ENCODE assay signal across 17 cellular contexts in genomic region chr5:96785271-96785670, GRCh38. TPM values are rescaled to one million over a fixed set of nuclear protein-coding genes. Genes with fewer than 3 reads are reported as not detected.
DNase-seq lines count a peak whose midpoint lies in the region; ATAC-seq and TF ChIP-seq lines count a peak whose summit lies in the region.
"Had no signal": no experiment of that assay in that cellular context is flagged by ENCODE, and none has a peak within 500 bp of the region (broad histone marks: within the 10 kb centered on the region; RNA-seq: fewer than 3 reads in every experiment).

No MANE protein-coding gene starts in this region.

- no peaks in the 10 kb centered on the region for H3K9me3 Mint-ChIP-seq in activated naive CD4-positive, alpha-beta T cell treated with anti-CD3 and anti-CD28 coated beads for 36 hours
- H3K9me3 Mint-ChIP-seq in IgD-negative memory B cell (no peaks in the 10 kb centered on the region), immature natural killer cell (no peaks in the 10 kb centered on the region), type B pancreatic cell (no peaks in the 10 kb centered on the region)
- H3K9me3 Mint-ChIP-seq: activated naive CD8-positive, alpha-beta T cell treated with anti-CD3 and anti-CD28 coated beads, Interleukin-2, amount 10 ng/mL, durations not matched to agents 7 days and 5 days; stimulated activated naive B cell treated with anti-CD40 and anti-IgM and Interleukin-4, amounts not matched to agents 10 μg/mL and 1 μg/mL and 100 μg/mL, for 72 hours had no signal

- no peak for TF ChIP-seq CTCF in type B pancreatic cell (conservative IDR thresholded peaks at IDR 0.05)

- peaks cover 47% of the 10 kb centered on the region for H3K36me3 Mint-ChIP-seq in activated naive CD4-positive, alpha-beta T cell treated with anti-CD3 and anti-CD28 coated beads for 36 hours (ENCODE audit: low read depth)
- H3K36me3 Mint-ChIP-seq in IgD-negative memory B cell, result peaks cover 3% of the 10 kb centered on the region
- H3K36me3 Mint-ChIP-seq in immature natural killer cell, result peaks cover 16 to 50% (median 34%) of the 10 kb centered on the region in 3 donors
- peaks cover 53% of the 10 kb centered on the region for H3K36me3 Mint-ChIP-seq in type B pancreatic cell

- no peak for DNase-seq in activated naive CD4-positive, alpha-beta T cell treated with anti-CD3 and anti-CD28 coated beads for 36 hours
- no peak for DNase-seq in activated naive CD4-positive, alpha-beta T cell (lab: John Stamatoyannopoulos, UW)
- DNase-seq in immature natural killer cell, result no peak
- DNase-seq in type B pancreatic cell (ENCODE audit: extremely low spot score, unreplicated experiment), result no peak
- DNase-seq in SK-N-DZ (ENCODE audit: low spot score), result no peak
- DNase-seq: activated naive CD8-positive, alpha-beta T cell treated with anti-CD3 and anti-CD28 coated beads, Interleukin-2, amount 10 ng/mL, durations not matched to agents 7 days and 5 days; activated T-cell treated with anti-CD3 and anti-CD28 coated beads for 4 hours; effector CD8-positive, alpha-beta T cell; mucosa of descending colon; NCI-H1105; NCI-H510A; SJCRH30; stimulated activated CD4-positive, alpha-beta T cell treated with anti-CD3 and anti-CD28 coated beads, Interleukin-2, amount 100 ng/mL, for 24 hours; stimulated activated naive B cell treated with anti-CD40 and anti-IgM and Interleukin-4, amounts not matched to agents 10 μg/mL and 1 μg/mL and 100 μg/mL, for 72 hours had no signal

- intact Hi-C loops in activated naive CD4-positive, alpha-beta T cell treated with anti-CD3 and anti-CD28 coated beads for 36 hours (cut with micrococcal nuclease), result no loop called here

- no peak for ATAC-seq in GM18873 (IDR thresholded peaks at IDR 0.05; ENCODE audit: low FRiP score, unreplicated experiment)
- ATAC-seq: esophagus mucosa; mucosa of descending colon; stimulated activated naive B cell treated with anti-CD40 and anti-IgM and Interleukin-4, amounts not matched to agents 10 μg/mL and 1 μg/mL and 100 μg/mL, for 72 hours had no signal

- H3K4me1 Mint-ChIP-seq in activated naive CD4-positive, alpha-beta T cell treated with anti-CD3 and anti-CD28 coated beads for 36 hours (ENCODE audit: low read depth), result peaks cover 6% of the 10 kb centered on the region
- H3K4me1 Mint-ChIP-seq in IgD-negative memory B cell, result peaks cover 0 to 4% (median 2%) of the 10 kb centered on the region in 3 donors
- H3K4me1 Mint-ChIP-seq in immature natural killer cell, result peaks cover 0 to 8% of the 10 kb centered on the region in 2 donors
- H3K4me1 Mint-ChIP-seq in type B pancreatic cell (ENCODE audit: unreplicated experiment), result peaks cover 11% of the 10 kb centered on the region
- H3K4me1 Mint-ChIP-seq: activated naive CD8-positive, alpha-beta T cell treated with anti-CD3 and anti-CD28 coated beads, Interleukin-2, amount 10 ng/mL, durations not matched to agents 7 days and 5 days had no signal

- no peak overlapping the region for H3K4me3 Mint-ChIP-seq in activated naive CD4-positive, alpha-beta T cell treated with anti-CD3 and anti-CD28 coated beads for 36 hours
- H3K4me3 Mint-ChIP-seq in IgD-negative memory B cell, result no peak overlapping the region
- no peak overlapping the region for H3K4me3 Mint-ChIP-seq in immature natural killer cell
- peak overlapping the region; percentile 29 for H3K4me3 Mint-ChIP-seq in type B pancreatic cell
- H3K4me3 Mint-ChIP-seq: activated naive CD8-positive, alpha-beta T cell treated with anti-CD3 and anti-CD28 coated beads, Interleukin-2, amount 10 ng/mL, durations not matched to agents 7 days and 5 days; stimulated activated naive B cell treated with anti-CD40 and anti-IgM and Interleukin-4, amounts not matched to agents 10 μg/mL and 1 μg/mL and 100 μg/mL, for 72 hours had no signal

- no peaks in the 10 kb centered on the region for H3K27me3 Mint-ChIP-seq in activated naive CD4-positive, alpha-beta T cell treated with anti-CD3 and anti-CD28 coated beads for 36 hours (ENCODE audit: low read depth)
- H3K27me3 Mint-ChIP-seq in IgD-negative memory B cell (no peaks in the 10 kb centered on the region), immature natural killer cell (ENCODE audit: low read depth in 3 of 3) (peaks cover 0 to 9% (median 6%) of the 10 kb centered on the region in 3 donors), type B pancreatic cell (no peaks in the 10 kb centered on the region)
- H3K27me3 Mint-ChIP-seq: activated naive CD8-positive, alpha-beta T cell treated with anti-CD3 and anti-CD28 coated beads, Interleukin-2, amount 10 ng/mL, durations not matched to agents 7 days and 5 days; stimulated activated naive B cell treated with anti-CD40 and anti-IgM and Interleukin-4, amounts not matched to agents 10 μg/mL and 1 μg/mL and 100 μg/mL, for 72 hours had no signal

- peak overlapping the region; percentile 19 for H3K27ac Mint-ChIP-seq in activated naive CD4-positive, alpha-beta T cell treated with anti-CD3 and anti-CD28 coated beads for 36 hours
- H3K27ac Mint-ChIP-seq in IgD-negative memory B cell (peak overlapping the region in 2 of 3 donors; percentile 25 to 67), immature natural killer cell (peak overlapping the region in 4 of 6 donors; percentile 4 to 75 (median 54)), type B pancreatic cell (peak overlapping the region; percentile 70)
- H3K27ac Mint-ChIP-seq: activated naive CD8-positive, alpha-beta T cell treated with anti-CD3 and anti-CD28 coated beads, Interleukin-2, amount 10 ng/mL, durations not matched to agents 7 days and 5 days; stimulated activated naive B cell treated with anti-CD40 and anti-IgM and Interleukin-4, amounts not matched to agents 10 μg/mL and 1 μg/mL and 100 μg/mL, for 72 hours had no signal

- CTCF ChIA-PET in activated naive CD4-positive, alpha-beta T cell treated with anti-CD3 and anti-CD28 coated beads for 36 hours (lab: Charles Lee), result interaction anchor here (0.7 to 1.2 kb wide), 3 partner anchors 43 to 392 kb away, joined by 3 read pairs; no protein-coding TSS in a partner anchor

RNA-seq across cellular contexts. Expression of gene ERAP1, which starts 22.5 kb away (rescaled TPM):
- total RNA-seq in activated naive CD4-positive, alpha-beta T cell treated with anti-CD3 and anti-CD28 coated beads for 36 hours, result 100 to 1,000 TPM; 119 to 126 TPM
- polyA plus RNA-seq in IgD-negative memory B cell (22.0 TPM), immature natural killer cell (10 to 100 TPM; 44.5 to 81.3 (median 70.8) TPM)
- total RNA-seq in type B pancreatic cell (ENCODE audit: low replicate concordance), result 52.7 and 54.9 TPM in 2 replicates
- 4.4 and 5.7 TPM in 2 replicates for polyA plus RNA-seq in SK-N-DZ (2014; cell fraction: cytosol; rRNA removed)
- 3.6 and 4.5 TPM in 2 replicates for polyA plus RNA-seq in SK-N-DZ (2014; cell fraction: nucleus; rRNA removed)

Comparison
In these comparisons a context has a peak if more than half of its experiments do, and no peak if none do; other contexts are left out.
1. H3K27ac Mint-ChIP-seq: peak in every context shown above with its lines; median percentile 70 in type B pancreatic cell; 54 in immature natural killer cell; 46 in IgD-negative memory B cell; 19 in activated naive CD4-positive, alpha-beta T cell treated with anti-CD3 and anti-CD28 coated beads for 36 hours.